In the genomic region with DNA sequence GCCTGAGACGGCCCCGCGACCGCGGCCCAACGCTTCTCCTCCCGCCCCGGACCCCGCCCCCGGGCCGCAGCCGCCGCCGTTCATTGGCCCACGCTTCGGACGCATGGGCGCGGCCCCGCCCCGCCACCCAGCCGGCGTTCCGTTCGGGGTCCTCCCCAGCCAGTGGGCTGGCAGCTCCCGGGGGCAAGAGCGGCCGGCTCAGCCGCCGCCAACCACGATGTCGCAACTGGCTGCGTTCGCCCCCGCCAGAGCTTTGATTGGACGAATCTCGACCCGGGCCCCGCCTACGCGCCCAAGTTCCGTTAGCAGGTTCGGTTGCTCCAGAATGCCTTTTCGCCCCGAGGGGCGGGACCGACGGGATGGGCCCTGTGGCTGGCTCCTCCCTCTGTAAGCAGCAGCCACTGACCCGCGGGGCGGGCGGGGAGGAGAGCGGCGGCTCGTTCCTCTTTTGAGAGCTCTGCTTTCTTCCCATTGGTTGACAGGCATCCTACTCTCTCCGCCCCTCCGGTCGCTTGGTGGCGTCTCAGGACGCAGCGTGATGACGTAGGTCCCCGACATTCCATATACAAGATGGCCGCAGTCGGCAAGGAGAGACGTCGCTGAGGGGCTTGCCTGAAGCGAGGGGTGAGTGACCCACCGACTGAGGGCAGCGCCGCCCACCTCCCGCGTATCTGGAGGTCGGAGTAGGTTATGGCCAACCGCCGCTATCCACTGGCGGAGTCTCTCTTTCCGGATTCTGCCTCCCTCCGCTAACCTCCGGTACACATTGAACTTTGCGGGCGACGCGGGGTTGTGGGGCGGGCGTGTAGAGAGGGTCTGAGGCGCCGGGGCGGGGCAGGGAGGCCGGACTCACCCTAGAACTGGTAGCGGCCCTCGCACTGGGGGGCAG, we compare ENCODE assay signal across 8 cellular contexts. TPM values are rescaled to one million over a fixed set of nuclear protein-coding genes. Genes with fewer than 3 reads are reported as not detected.
DNase-seq lines count a peak whose midpoint lies in the region; ATAC-seq and TF ChIP-seq lines count a peak whose summit lies in the region.

A gene (plus strand): TSS at position 554 of the 889 bp plus-strand sequence. CDS start 11,269 bp downstream, outside the sequence.
A gene (minus strand): TSS at position 4 of the 889 bp plus-strand sequence. CDS start 15,054 bp downstream, outside the sequence.

- TF ChIP-seq CTCF in Panc1 (IDR thresholded peaks at IDR 0.05) = no peak

- in situ Hi-C loops in Panc1 (cut with HindIII; ENCODE audit: low pct_unique_long_range_greater_than_20kb, low sequenced_read_pairs) = no loop called here

- peak within 1 kb of the TSS; percentile 99 for H3K4me3 Mint-ChIP-seq in activated T-cell treated with anti-CD3 and anti-CD28 coated beads, Interleukin-2, amount 50 U/mL, for 4 hours

- BruUV-seq in Panc1 (replicated peaks; lab: Mats Ljungman, UMichigan) = no TSS peak

- TF ChIP-seq POLR2A in erythroblast (IDR thresholded peaks at IDR 0.05; ENCODE audit: low read length) = peak; percentile 91

- H3K27ac ChIP-seq in Panc1 (ENCODE audit: low read length) (peak within 1 kb of the TSS; percentile 84), mucosa of rectum (ENCODE audit: low read depth in 2 of 2, low read length in 2 of 2) (peak within 1 kb of the TSS; percentile 86 to 94)

- H3K4me1 ChIP-seq in Panc1 (ENCODE audit: control insufficient read depth, insufficient read depth, low read length) (peaks cover 27% of the 10 kb centered on the region), mucosa of rectum (ENCODE audit: control insufficient read depth in 2 of 2, insufficient read depth in 2 of 2, low read length in 2 of 2) (peaks cover 11 to 32% of the 10 kb centered on the region in 2 donors)

- intact Hi-C loops in Panc1 (cut with micrococcal nuclease; ENCODE audit: unreplicated experiment) = no loop called here

- POLR2A ChIA-PET in Panc1 (lab: Charles Lee) = no interaction called here

- no peaks in the 10 kb centered on the region for H3K9me3 ChIP-seq in Panc1 (ENCODE audit: control insufficient read depth, insufficient read depth, low read depth, low read length)
- no peaks in the 10 kb centered on the region for H3K9me3 ChIP-seq in mucosa of rectum (ENCODE audit: control insufficient read depth in 2 of 2, low read length in 2 of 2)

- peak; percentile 89 for ATAC-seq in GM21723 (IDR thresholded peaks at IDR 0.05; ENCODE audit: unreplicated experiment)
- ATAC-seq in Panc1 = peak; percentile 96
- peak; percentile 89 for ATAC-seq in activated T-cell treated with anti-CD3 and anti-CD28 coated beads, Interleukin-2, amount 50 U/mL, for 4 hours

- H3K4me1 Mint-ChIP-seq in activated T-cell treated with anti-CD3 and anti-CD28 coated beads, Interleukin-2, amount 50 U/mL, for 4 hours (ENCODE audit: low read depth) = peaks cover 53% of the 10 kb centered on the region

- H3K36me3 Mint-ChIP-seq in activated T-cell treated with anti-CD3 and anti-CD28 coated beads, Interleukin-2, amount 50 U/mL, for 4 hours (ENCODE audit: insufficient read depth) = no peaks in the 10 kb centered on the region

- H3K9me3 Mint-ChIP-seq in activated T-cell treated with anti-CD3 and anti-CD28 coated beads, Interleukin-2, amount 50 U/mL, for 4 hours = no peaks in the 10 kb centered on the region

- CTCF ChIA-PET in Panc1 (lab: Charles Lee) = no interaction called here

- H3K4me3 ChIP-seq in Panc1 (ENCODE audit: low read depth in 2 of 2, low read length in 2 of 2) (peak within 1 kb of the TSS; percentile 93 to 98), mucosa of rectum (ENCODE audit: low read length in 2 of 2) (peak within 1 kb of the TSS; percentile 92 to 95)

- peak within 1 kb of the TSS; percentile 95 to 98 for H3K9ac ChIP-seq in mucosa of rectum (ENCODE audit: low read depth in 1 of 2, low read length in 2 of 2)

- peaks cover 5% of the 10 kb centered on the region; the same call in 1 of the 2 replicates for H3K36me3 ChIP-seq in Panc1 (ENCODE audit: control insufficient read depth, insufficient read depth, low read length)
- no peaks in the 10 kb centered on the region for H3K36me3 ChIP-seq in mucosa of rectum (ENCODE audit: control insufficient read depth in 2 of 2, insufficient read depth in 2 of 2, low read length in 2 of 2)

- peak; percentile 99 for DNase-seq in DMS53 (lab: John Stamatoyannopoulos, UW)
- DNase-seq in KG1 (lab: John Stamatoyannopoulos, UW) = peak; percentile 100
- peak; percentile 92 for DNase-seq in Panc1 (ENCODE audit: low read depth, low spot score)
- peak; percentile 100 for DNase-seq in activated T-cell treated with anti-CD3 and anti-CD28 coated beads, Interleukin-2, amount 50 U/mL, for 4 hours
- DNase-seq in erythroblast (lab: John Stamatoyannopoulos, UW) = peak; percentile 100
- DNase-seq in stimulated activated CD8-positive, alpha-beta memory T cell treated with anti-CD3 and anti-CD28 coated beads, Interleukin-4, amount 100 ng/mL, for 48 hours = peak; percentile 100

- no peaks in the 10 kb centered on the region for H3K27me3 Mint-ChIP-seq in activated T-cell treated with anti-CD3 and anti-CD28 coated beads, Interleukin-2, amount 50 U/mL, for 4 hours (ENCODE audit: low read depth)

- H3K27me3 ChIP-seq in Panc1 (ENCODE audit: control insufficient read depth, insufficient read depth, low read length) (no peaks in the 10 kb centered on the region), mucosa of rectum (ENCODE audit: control insufficient read depth in 2 of 2, insufficient read depth in 2 of 2, low read length in 2 of 2) (no peaks in the 10 kb centered on the region)

RNA-seq across cellular contexts. Expression of the first gene that starts in this region (rescaled TPM):
- 47.8 TPM for total RNA-seq in Panc1 (2021; ENCODE audit: unreplicated experiment)
- 23.5 TPM for polyA plus RNA-seq in Panc1 (2012; ENCODE audit: insufficient read length)
- 100 to 1,000 TPM in 2 of 3 donors, 10 to 100 TPM in 1; 95.9 to 107 (median 104) TPM for total RNA-seq in activated T-cell treated with anti-CD3 and anti-CD28 coated beads, Interleukin-2, amount 50 U/mL, for 4 hours

RNA-seq across cellular contexts. Expression of the second gene that starts in this region (rescaled TPM):
- 51.1 TPM for total RNA-seq in Panc1 (2021; ENCODE audit: unreplicated experiment)
- 25.3 TPM for polyA plus RNA-seq in Panc1 (2012; ENCODE audit: insufficient read length)
- 10 to 100 TPM; 51.8 to 58.1 (median 54.8) TPM for total RNA-seq in activated T-cell treated with anti-CD3 and anti-CD28 coated beads, Interleukin-2, amount 50 U/mL, for 4 hours

Comparison
In these comparisons a context has a peak if more than half of its experiments do, and no peak if none do; other contexts are left out.
1. Peak in every context shown above with its lines: DNase-seq, ATAC-seq, H3K4me3 ChIP-seq and H3K27ac ChIP-seq.